Comparison of ENCODE assay signal across 12 cellular contexts in genomic region chr20:57476073-57476526, GRCh38.
A peak's percentile ranks its signal among the peaks of the same experiment; 100 is the strongest.
DNase-seq lines count a peak whose midpoint lies in the region; ATAC-seq and TF ChIP-seq lines count a peak whose summit lies in the region.
"Had no signal": no experiment of that assay in that cellular context is flagged by ENCODE, and none has a peak within 500 bp of the region (broad histone marks: within the 10 kb centered on the region; RNA-seq: fewer than 3 reads in every experiment).

No MANE protein-coding gene starts in this region.

- peak overlapping the region; percentile 32; the same call in 1 of the 2 replicates for H3K4me3 ChIP-seq in MM.1S (ENCODE audit: low read length)
- H3K4me3 ChIP-seq: adrenal gland had no signal

- DNase-seq in GM13976 (ENCODE audit: low spot score) (peak; percentile 51), MM.1S (peak; percentile 94), kidney tubule cell (ENCODE audit: low spot score) (peak; percentile 17), SHP77 treated with DMSO at 0.1 percent for 48 hours (lab: John Stamatoyannopoulos, UW) (no peak), COR-L47 (lab: John Stamatoyannopoulos, UW) (no peak)
- DNase-seq: adrenal gland, DMS53, NCI-H2029 treated with DMSO at 0.1 percent for 48 hours, nucleus accumbens had no signal

- ATAC-seq in GM21529 (IDR thresholded peaks at IDR 0.05; ENCODE audit: unreplicated experiment) (peak; percentile 47), GM18519 (IDR thresholded peaks at IDR 0.05; ENCODE audit: low FRiP score, unreplicated experiment) (no peak), GM21515 (IDR thresholded peaks at IDR 0.05; ENCODE audit: unreplicated experiment) (no peak)

- H3K79me2 ChIP-seq in MM.1S (ENCODE audit: low read length): 0 out of 2 replicates have a peak, but pooled peaks cover 4% of the 10 kb centered on the region

- no peaks in the 10 kb centered on the region for H3K36me3 ChIP-seq in MM.1S (replicated peaks; ENCODE audit: insufficient read depth, low read length)
- H3K36me3 ChIP-seq: adrenal gland had no signal

- no peaks in the 10 kb centered on the region for H3K9me3 ChIP-seq in MM.1S (replicated peaks; ENCODE audit: insufficient read depth, low read length)
- H3K9me3 ChIP-seq: adrenal gland had no signal

- H3F3A ChIP-seq in MM.1S (ENCODE audit: insufficient read depth, low read length): peaks cover 76% of the 10 kb centered on the region

- in situ Hi-C loops in GM13976 (cut with MboI; ENCODE audit: low sequenced_read_pairs, unreplicated experiment): loop anchor here (10.0 to 25.0 kb wide), 2 partner anchors 81 to 389 kb away; partner anchors contain the start of gene RBM38

- peak overlapping the region; percentile 53 for H3K4me2 ChIP-seq in MM.1S (ENCODE audit: low read depth, low read length)

- no peak for TF ChIP-seq CTCF in GM13976 (IDR thresholded peaks at IDR 0.05; ENCODE audit: borderline replicate concordance, control extremely low read depth, extremely low read depth, insufficient read depth, missing control alignments)
- TF ChIP-seq CTCF in MM.1S (IDR thresholded peaks at IDR 0.05; ENCODE audit: low read length): 0 out of 2 replicates have a peak, but pooled peaks have one; percentile 16

- H3K27me3 ChIP-seq in MM.1S (replicated peaks; ENCODE audit: insufficient read depth, low read length): no peaks in the 10 kb centered on the region

- H3K27ac ChIP-seq in MM.1S (ENCODE audit: low read length): peak overlapping the region; percentile 92
- H3K27ac ChIP-seq: adrenal gland had no signal

- peaks cover 83% of the 10 kb centered on the region for H3K4me1 ChIP-seq in MM.1S (ENCODE audit: low read length)
- H3K4me1 ChIP-seq: adrenal gland had no signal

- no peak overlapping the region for H2AFZ ChIP-seq in MM.1S (ENCODE audit: low read length)

- H3K9me2 ChIP-seq in MM.1S (replicated peaks; ENCODE audit: insufficient read depth, low read length): no peaks in the 10 kb centered on the region

- H4K20me1 ChIP-seq in MM.1S (ENCODE audit: insufficient read depth, low read length): no peaks in the 10 kb centered on the region

- H3K9ac ChIP-seq in MM.1S (ENCODE audit: low read length): peak overlapping the region; percentile 69

Comparison
In these comparisons a context has a peak if more than half of its experiments do, and no peak if none do; other contexts are left out.
1. DNase-seq: peak in GM13976 (single experiment), MM.1S (single experiment) and kidney tubule cell (single experiment); none in SHP77 treated with DMSO at 0.1 percent for 48 hours (single experiment) and COR-L47 (single experiment).